Comparison of ENCODE assay signal across 26 cellular contexts in genomic region chr22:50624347-50625130, GRCh38. TPM values are rescaled to one million over a fixed set of nuclear protein-coding genes. Genes with fewer than 3 reads are reported as not detected.
DNase-seq lines count a peak whose midpoint lies in the region; ATAC-seq and TF ChIP-seq lines count a peak whose summit lies in the region.
"Had no signal": no experiment of that assay in that cellular context is flagged by ENCODE, and none has a peak within 500 bp of the region (broad histone marks: within the 10 kb centered on the region; RNA-seq: fewer than 3 reads in every experiment).

No MANE protein-coding gene starts in this region.

- H3K79me2 ChIP-seq in PC-3 (ENCODE audit: low read length), result peaks cover 3% of the 10 kb centered on the region; the same call in 1 of the 2 replicates

- H3K27ac ChIP-seq in 22Rv1 (peak overlapping the region; percentile 34; the same call in 1 of the 2 replicates), PC-3 (ENCODE audit: low read length) (no peak overlapping the region)
- H3K27ac ChIP-seq: colonic mucosa, lower lobe of right lung, ovary, suprapubic skin, VCaP had no signal

- H3K9me2 ChIP-seq in PC-3 (replicated peaks; ENCODE audit: low read length), result no peaks in the 10 kb centered on the region

- no peaks in the 10 kb centered on the region for H3K27me3 Mint-ChIP-seq in T-helper 2 cell treated with Interferon-gamma antibody and Interleukin-4, amounts not matched to agents 5 μg/mL and 100 μg/mL, for 36 hours (ENCODE audit: low read depth)
- H3K27me3 Mint-ChIP-seq: activated naive CD8-positive, alpha-beta T cell; stimulated activated naive B cell treated with anti-CD40 and anti-IgM and Interleukin-4, amounts not matched to agents 10 μg/mL and 1 μg/mL and 100 μg/mL, for 72 hours had no signal

- H3K27ac Mint-ChIP-seq in T-helper 2 cell treated with Interferon-gamma antibody and Interleukin-4, amounts not matched to agents 5 μg/mL and 100 μg/mL, for 36 hours, result no peak overlapping the region
- H3K27ac Mint-ChIP-seq: activated naive CD8-positive, alpha-beta T cell; nephron progenitor cell; stimulated activated naive B cell treated with anti-CD40 and anti-IgM and Interleukin-4, amounts not matched to agents 10 μg/mL and 1 μg/mL and 100 μg/mL, for 72 hours had no signal

- no peaks in the 10 kb centered on the region for H3K9me3 ChIP-seq in PC-3 (ENCODE audit: low read length)
- H3K9me3 ChIP-seq: colonic mucosa, lower lobe of right lung, ovary, suprapubic skin had no signal

- H3K4me3 ChIP-seq in PC-3 (ENCODE audit: low read length), result no peak overlapping the region
- H3K4me3 ChIP-seq: colonic mucosa, lower lobe of right lung, ovary, suprapubic skin had no signal

- POLR2A ChIA-PET in PC-3 (lab: Charles Lee; ENCODE audit: unreplicated experiment) (no interaction called here), GM10248 (lab: Yijun Ruan, JAX) (no interaction called here)

- peaks cover 44% of the 10 kb centered on the region for H3K4me1 Mint-ChIP-seq in T-helper 2 cell treated with Interferon-gamma antibody and Interleukin-4, amounts not matched to agents 5 μg/mL and 100 μg/mL, for 36 hours (ENCODE audit: low read depth)

- H3K36me3 Mint-ChIP-seq in T-helper 2 cell treated with Interferon-gamma antibody and Interleukin-4, amounts not matched to agents 5 μg/mL and 100 μg/mL, for 36 hours (ENCODE audit: low read depth), result peaks cover 6% of the 10 kb centered on the region
- H3K36me3 Mint-ChIP-seq: activated naive CD8-positive, alpha-beta T cell had no signal

- CTCF ChIA-PET in PC-3 (lab: Charles Lee) (no interaction called here), GM10248 (lab: Yijun Ruan, JAX) (no interaction called here)

- no peak overlapping the region for H3K4me2 ChIP-seq in PC-3 (ENCODE audit: low read length)

- H2AFZ ChIP-seq in PC-3 (ENCODE audit: low read length), result no peak overlapping the region

- no peak for TF ChIP-seq CTCF in 22Rv1 (IDR thresholded peaks at IDR 0.05)
- no peak for TF ChIP-seq CTCF in PC-3 (conservative IDR thresholded peaks at IDR 0.05; ENCODE audit: low read depth, low read length)
- TF ChIP-seq CTCF in GM10248 (IDR thresholded peaks at IDR 0.05; ENCODE audit: control extremely low read depth, extremely low read depth, low read depth, missing control alignments), result no peak

- peaks cover 28% of the 10 kb centered on the region for H3K4me1 ChIP-seq in PC-3 (ENCODE audit: insufficient read depth, low read length)

- BruUV-seq in PC-3 (replicated peaks; lab: Mats Ljungman, UMichigan), result no TSS peak

- H3F3A ChIP-seq in PC-3 (ENCODE audit: low read length, unreplicated experiment), result no peaks in the 10 kb centered on the region

- no peaks in the 10 kb centered on the region for H3K27me3 ChIP-seq in PC-3 (ENCODE audit: low read length)
- H3K27me3 ChIP-seq: colonic mucosa, ovary, suprapubic skin had no signal

- H3K4me3 Mint-ChIP-seq in T-helper 2 cell treated with Interferon-gamma antibody and Interleukin-4, amounts not matched to agents 5 μg/mL and 100 μg/mL, for 36 hours, result peak overlapping the region; percentile 1
- H3K4me3 Mint-ChIP-seq: activated naive CD8-positive, alpha-beta T cell; nephron progenitor cell; stimulated activated naive B cell treated with anti-CD40 and anti-IgM and Interleukin-4, amounts not matched to agents 10 μg/mL and 1 μg/mL and 100 μg/mL, for 72 hours had no signal

- no peak for DNase-seq in T-helper 2 cell treated with Interferon-gamma antibody and Interleukin-4, amounts not matched to agents 5 μg/mL and 100 μg/mL, for 36 hours (ENCODE audit: low spot score)
- no peak for DNase-seq in T-helper 2 cell
- peak; percentile 19 for DNase-seq in NAMALWA (ENCODE audit: low spot score)
- DNase-seq in islet precursor cell, result peak; percentile 41
- no peak for DNase-seq in NCI-H1092 treated with DMSO at 0.1 percent for 48 hours (lab: John Stamatoyannopoulos, UW)
- no peak for DNase-seq in PC-3
- no peak for DNase-seq in GM10248 (ENCODE audit: extremely low spot score)
- DNase-seq: colonic mucosa; DMS 273 treated with DMSO at 0.1 percent for 48 hours; effector CD4-positive, alpha-beta T cell; hippocampal formation; KBM-7; lower lobe of right lung; NCI-H1417; NCI-H2029; NCI-H526; nephron progenitor cell; ovary; SHP77; stimulated activated naive B cell treated with anti-CD40 and anti-IgM and Interleukin-4, amounts not matched to agents 10 μg/mL and 1 μg/mL and 100 μg/mL, for 72 hours; T1000 had no signal

- intact Hi-C loops in PC-3 (cut with micrococcal nuclease), result loop anchor here (5.0 kb wide), 1 partner anchor 97 kb away; the partner anchor contains the start of gene SCO2

- H4K20me1 ChIP-seq in PC-3 (ENCODE audit: low read length), result no peaks in the 10 kb centered on the region

- H3K36me3 ChIP-seq in PC-3 (ENCODE audit: low read depth, low read length), result no peaks in the 10 kb centered on the region
- H3K36me3 ChIP-seq: colonic mucosa, ovary had no signal

- H3K9ac ChIP-seq in PC-3 (ENCODE audit: low read length), result no peak overlapping the region

- no peak for ATAC-seq in PC-3
- ATAC-seq: lower lobe of right lung; Panc1; stimulated activated naive B cell treated with anti-CD40 and anti-IgM and Interleukin-4, amounts not matched to agents 10 μg/mL and 1 μg/mL and 100 μg/mL, for 72 hours had no signal

- H3K9me3 Mint-ChIP-seq in T-helper 2 cell treated with Interferon-gamma antibody and Interleukin-4, amounts not matched to agents 5 μg/mL and 100 μg/mL, for 36 hours, result no peaks in the 10 kb centered on the region
- H3K9me3 Mint-ChIP-seq: nephron progenitor cell; stimulated activated naive B cell treated with anti-CD40 and anti-IgM and Interleukin-4, amounts not matched to agents 10 μg/mL and 1 μg/mL and 100 μg/mL, for 72 hours had no signal

RNA-seq across cellular contexts. Expression of gene ARSA, which starts 3.4 kb away (rescaled TPM):
- total RNA-seq in PC-3 (2014; rRNA removed), result 11.3 and 16.7 TPM in 2 replicates

RNA-seq across cellular contexts. Expression of gene MAPK8IP2, which starts 23.9 kb away (rescaled TPM):
- total RNA-seq in PC-3 (2014; rRNA removed), result 1.2 and 1.5 TPM in 2 replicates

RNA-seq across cellular contexts. Expression of gene CHKB, which starts 41.9 kb away (rescaled TPM):
- 27.0 and 31.5 TPM in 2 replicates for total RNA-seq in PC-3 (2014; rRNA removed)

RNA-seq across cellular contexts. Expression of gene CPT1B, which starts 46.3 kb away (rescaled TPM):
- total RNA-seq in PC-3 (2014; rRNA removed), result 13.1 and 17.5 TPM in 2 replicates

RNA-seq across cellular contexts. Expression of gene SHANK3, which starts 48.1 kb away (rescaled TPM):
- 3.7 and 6.8 TPM in 2 replicates for total RNA-seq in PC-3 (2014; rRNA removed)

Comparison
In these comparisons a context has a peak if more than half of its experiments do, and no peak if none do; other contexts are left out.
1. DNase-seq: peak in NAMALWA (single experiment) and islet precursor cell (single experiment); none in T-helper 2 cell treated with Interferon-gamma antibody and Interleukin-4, amounts not matched to agents 5 μg/mL and 100 μg/mL, for 36 hours (single experiment), T-helper 2 cell (0 of 5), NCI-H1092 treated with DMSO at 0.1 percent for 48 hours (single experiment), PC-3 (single experiment) and GM10248 (single experiment).